ENCODE assay signal across 15 cellular contexts in genomic region chr2:7962191-7962590, GRCh38.
"Had no signal": no experiment of that assay in that cellular context is flagged by ENCODE, and none has a peak within 500 bp of the region (broad histone marks: within the 10 kb centered on the region; RNA-seq: fewer than 3 reads in every experiment).

No MANE protein-coding gene starts in this region.

- H3K27ac Mint-ChIP-seq: memory B cell; stimulated activated memory B cell treated with anti-CD40 and anti-IgM and Interleukin-4, amounts not matched to agents 10 μg/mL and 1 μg/mL and 100 μg/mL, for 72 hours had no signal

- DNase-seq: activated CD4-positive, alpha-beta T cell treated with anti-CD3 and anti-CD28 coated beads, Interleukin-2, amount 50 U/mL, for 4 hours; activated naive CD4-positive, alpha-beta T cell treated with anti-CD3 and anti-CD28 coated beads, Interleukin-2, amount 50 U/mL, for 16 hours; adrenal gland; dermis blood vessel endothelial cell; heart left ventricle; left lung; mucosa of descending colon; naive thymus-derived CD4-positive, alpha-beta T cell; stimulated activated CD4-positive, alpha-beta T cell treated with anti-CD3 and anti-CD28 coated beads, Interleukin-12 subunit alpha, Interleukin-12 subunit beta, amount 100 ng/mL, for 4 hours; stimulated activated CD4-positive, alpha-beta T cell treated with anti-CD3 and anti-CD28 coated beads, Interleukin-2, amount 100 ng/mL, for 24 hours; T-helper 9 cell had no signal

- H3K36me3 ChIP-seq: adrenal gland, heart left ventricle, left lung had no signal

- H3K9me3 ChIP-seq: adrenal gland, heart left ventricle, left lung, mucosa of descending colon had no signal

- H3K36me3 Mint-ChIP-seq: memory B cell; stimulated activated memory B cell treated with anti-CD40 and anti-IgM and Interleukin-4, amounts not matched to agents 10 μg/mL and 1 μg/mL and 100 μg/mL, for 72 hours had no signal

- H3K27me3 ChIP-seq: adrenal gland, heart left ventricle, left lung had no signal

- H3K4me1 ChIP-seq: adrenal gland, heart left ventricle, left lung had no signal

- H3K9me3 Mint-ChIP-seq: memory B cell; stimulated activated memory B cell treated with anti-CD40 and anti-IgM and Interleukin-4, amounts not matched to agents 10 μg/mL and 1 μg/mL and 100 μg/mL, for 72 hours had no signal

- H3K27ac ChIP-seq: adrenal gland, epithelial cell of prostate, heart left ventricle, left lung had no signal

- H3K4me3 ChIP-seq: adrenal gland, heart left ventricle, left lung, mucosa of descending colon had no signal

- ATAC-seq: activated CD4-positive, CD25-positive, alpha-beta regulatory T cell treated with anti-CD3 and anti-CD28 coated beads, Interleukin-2, amount 50 U/mL, for 24 hours; heart left ventricle; left lung; mucosa of descending colon; naive thymus-derived CD4-positive, alpha-beta T cell; stimulated activated memory B cell treated with anti-CD40 and anti-IgM and Interleukin-4, amounts not matched to agents 10 μg/mL and 1 μg/mL and 100 μg/mL, for 72 hours had no signal

- H3K4me3 Mint-ChIP-seq: memory B cell; naive thymus-derived CD4-positive, alpha-beta T cell; stimulated activated memory B cell treated with anti-CD40 and anti-IgM and Interleukin-4, amounts not matched to agents 10 μg/mL and 1 μg/mL and 100 μg/mL, for 72 hours had no signal

- H3K4me1 Mint-ChIP-seq: memory B cell; stimulated activated memory B cell treated with anti-CD40 and anti-IgM and Interleukin-4, amounts not matched to agents 10 μg/mL and 1 μg/mL and 100 μg/mL, for 72 hours had no signal
